Comparison of ENCODE assay signal across 2 cellular contexts in the genomic region with DNA sequence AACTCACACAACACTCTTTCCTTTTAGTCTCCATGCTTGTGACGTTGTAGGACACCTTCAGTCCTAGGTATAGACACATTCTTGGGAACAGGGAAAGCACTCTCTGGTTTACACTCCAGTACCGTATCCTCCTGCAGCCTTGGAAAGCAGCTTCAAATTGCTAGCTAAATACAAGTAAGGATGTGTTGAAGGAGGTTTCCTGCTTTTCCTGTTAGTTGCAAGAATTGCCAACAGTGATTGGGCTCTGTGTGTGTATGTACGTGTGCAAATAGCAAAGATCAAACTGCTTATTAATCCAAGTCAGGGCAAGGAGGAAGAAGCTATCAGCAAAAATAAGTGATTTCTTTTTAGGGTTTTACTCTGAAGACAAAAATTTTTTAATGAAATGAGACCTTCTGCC.
TF ChIP-seq lines count a peak whose summit lies in the region.

No MANE protein-coding gene starts in this region.

TF ChIP-seq in GM23338, 12 proteins besides CTCF, POLR2A, EP300 and RAD21 (continued from another document):
- TF ChIP-seq, protein P1, sequence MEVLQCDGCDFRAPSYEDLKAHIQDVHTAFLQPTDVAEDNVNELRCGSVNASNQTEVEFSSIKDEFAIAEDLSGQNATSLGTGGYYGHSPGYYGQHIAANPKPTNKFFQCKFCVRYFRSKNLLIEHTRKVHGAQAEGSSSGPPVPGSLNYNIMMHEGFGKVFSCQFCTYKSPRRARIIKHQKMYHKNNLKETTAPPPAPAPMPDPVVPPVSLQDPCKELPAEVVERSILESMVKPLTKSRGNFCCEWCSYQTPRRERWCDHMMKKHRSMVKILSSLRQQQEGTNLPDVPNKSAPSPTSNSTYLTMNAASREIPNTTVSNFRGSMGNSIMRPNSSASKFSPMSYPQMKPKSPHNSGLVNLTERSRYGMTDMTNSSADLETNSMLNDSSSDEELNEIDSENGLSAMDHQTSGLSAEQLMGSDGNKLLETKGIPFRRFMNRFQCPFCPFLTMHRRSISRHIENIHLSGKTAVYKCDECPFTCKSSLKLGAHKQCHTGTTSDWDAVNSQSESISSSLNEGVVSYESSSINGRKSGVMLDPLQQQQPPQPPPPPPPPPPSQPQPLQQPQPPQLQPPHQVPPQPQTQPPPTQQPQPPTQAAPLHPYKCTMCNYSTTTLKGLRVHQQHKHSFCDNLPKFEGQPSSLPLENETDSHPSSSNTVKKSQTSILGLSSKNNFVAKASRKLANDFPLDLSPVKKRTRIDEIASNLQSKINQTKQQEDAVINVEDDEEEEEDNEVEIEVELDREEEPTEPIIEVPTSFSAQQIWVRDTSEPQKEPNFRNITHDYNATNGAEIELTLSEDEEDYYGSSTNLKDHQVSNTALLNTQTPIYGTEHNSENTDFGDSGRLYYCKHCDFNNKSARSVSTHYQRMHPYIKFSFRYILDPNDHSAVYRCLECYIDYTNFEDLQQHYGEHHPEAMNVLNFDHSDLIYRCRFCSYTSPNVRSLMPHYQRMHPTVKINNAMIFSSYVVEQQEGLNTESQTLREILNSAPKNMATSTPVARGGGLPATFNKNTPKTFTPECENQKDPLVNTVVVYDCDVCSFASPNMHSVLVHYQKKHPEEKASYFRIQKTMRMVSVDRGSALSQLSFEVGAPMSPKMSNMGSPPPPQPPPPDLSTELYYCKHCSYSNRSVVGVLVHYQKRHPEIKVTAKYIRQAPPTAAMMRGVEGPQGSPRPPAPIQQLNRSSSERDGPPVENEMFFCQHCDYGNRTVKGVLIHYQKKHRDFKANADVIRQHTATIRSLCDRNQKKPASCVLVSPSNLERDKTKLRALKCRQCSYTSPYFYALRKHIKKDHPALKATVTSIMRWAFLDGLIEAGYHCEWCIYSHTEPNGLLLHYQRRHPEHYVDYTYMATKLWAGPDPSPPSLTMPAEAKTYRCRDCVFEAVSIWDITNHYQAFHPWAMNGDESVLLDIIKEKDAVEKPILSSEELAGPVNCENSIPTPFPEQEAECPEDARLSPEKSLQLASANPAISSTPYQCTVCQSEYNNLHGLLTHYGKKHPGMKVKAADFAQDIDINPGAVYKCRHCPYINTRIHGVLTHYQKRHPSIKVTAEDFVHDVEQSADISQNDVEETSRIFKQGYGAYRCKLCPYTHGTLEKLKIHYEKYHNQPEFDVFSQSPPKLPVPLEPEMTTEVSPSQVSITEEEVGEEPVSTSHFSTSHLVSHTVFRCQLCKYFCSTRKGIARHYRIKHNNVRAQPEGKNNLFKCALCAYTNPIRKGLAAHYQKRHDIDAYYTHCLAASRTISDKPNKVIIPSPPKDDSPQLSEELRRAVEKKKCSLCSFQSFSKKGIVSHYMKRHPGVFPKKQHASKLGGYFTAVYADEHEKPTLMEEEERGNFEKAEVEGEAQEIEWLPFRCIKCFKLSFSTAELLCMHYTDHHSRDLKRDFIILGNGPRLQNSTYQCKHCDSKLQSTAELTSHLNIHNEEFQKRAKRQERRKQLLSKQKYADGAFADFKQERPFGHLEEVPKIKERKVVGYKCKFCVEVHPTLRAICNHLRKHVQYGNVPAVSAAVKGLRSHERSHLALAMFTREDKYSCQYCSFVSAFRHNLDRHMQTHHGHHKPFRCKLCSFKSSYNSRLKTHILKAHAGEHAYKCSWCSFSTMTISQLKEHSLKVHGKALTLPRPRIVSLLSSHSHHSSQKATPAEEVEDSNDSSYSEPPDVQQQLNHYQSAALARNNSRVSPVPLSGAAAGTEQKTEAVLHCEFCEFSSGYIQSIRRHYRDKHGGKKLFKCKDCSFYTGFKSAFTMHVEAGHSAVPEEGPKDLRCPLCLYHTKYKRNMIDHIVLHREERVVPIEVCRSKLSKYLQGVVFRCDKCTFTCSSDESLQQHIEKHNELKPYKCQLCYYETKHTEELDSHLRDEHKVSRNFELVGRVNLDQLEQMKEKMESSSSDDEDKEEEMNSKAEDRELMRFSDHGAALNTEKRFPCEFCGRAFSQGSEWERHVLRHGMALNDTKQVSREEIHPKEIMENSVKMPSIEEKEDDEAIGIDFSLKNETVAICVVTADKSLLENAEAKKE (CRISPR knock-in tag; IDR thresholded peaks at IDR 0.05), result no peak
- TF ChIP-seq JUNB (IDR thresholded peaks at IDR 0.05; ENCODE audit: unreplicated experiment) (no peak), CREB1 (CRISPR knock-in tag; IDR thresholded peaks at IDR 0.05; ENCODE audit: low read depth) (no peak), STAT1 (IDR thresholded peaks at IDR 0.05; ENCODE audit: unreplicated experiment) (no peak), NANOG (IDR thresholded peaks at IDR 0.05; ENCODE audit: borderline replicate concordance) (no peak), POLR2AphosphoS5 (IDR thresholded peaks at IDR 0.05; ENCODE audit: low read depth) (no peak)
- TF ChIP-seq, protein P2, sequence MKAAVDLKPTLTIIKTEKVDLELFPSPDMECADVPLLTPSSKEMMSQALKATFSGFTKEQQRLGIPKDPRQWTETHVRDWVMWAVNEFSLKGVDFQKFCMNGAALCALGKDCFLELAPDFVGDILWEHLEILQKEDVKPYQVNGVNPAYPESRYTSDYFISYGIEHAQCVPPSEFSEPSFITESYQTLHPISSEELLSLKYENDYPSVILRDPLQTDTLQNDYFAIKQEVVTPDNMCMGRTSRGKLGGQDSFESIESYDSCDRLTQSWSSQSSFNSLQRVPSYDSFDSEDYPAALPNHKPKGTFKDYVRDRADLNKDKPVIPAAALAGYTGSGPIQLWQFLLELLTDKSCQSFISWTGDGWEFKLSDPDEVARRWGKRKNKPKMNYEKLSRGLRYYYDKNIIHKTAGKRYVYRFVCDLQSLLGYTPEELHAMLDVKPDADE (IDR thresholded peaks at IDR 0.05), result no peak
- TF ChIP-seq, protein P3, sequence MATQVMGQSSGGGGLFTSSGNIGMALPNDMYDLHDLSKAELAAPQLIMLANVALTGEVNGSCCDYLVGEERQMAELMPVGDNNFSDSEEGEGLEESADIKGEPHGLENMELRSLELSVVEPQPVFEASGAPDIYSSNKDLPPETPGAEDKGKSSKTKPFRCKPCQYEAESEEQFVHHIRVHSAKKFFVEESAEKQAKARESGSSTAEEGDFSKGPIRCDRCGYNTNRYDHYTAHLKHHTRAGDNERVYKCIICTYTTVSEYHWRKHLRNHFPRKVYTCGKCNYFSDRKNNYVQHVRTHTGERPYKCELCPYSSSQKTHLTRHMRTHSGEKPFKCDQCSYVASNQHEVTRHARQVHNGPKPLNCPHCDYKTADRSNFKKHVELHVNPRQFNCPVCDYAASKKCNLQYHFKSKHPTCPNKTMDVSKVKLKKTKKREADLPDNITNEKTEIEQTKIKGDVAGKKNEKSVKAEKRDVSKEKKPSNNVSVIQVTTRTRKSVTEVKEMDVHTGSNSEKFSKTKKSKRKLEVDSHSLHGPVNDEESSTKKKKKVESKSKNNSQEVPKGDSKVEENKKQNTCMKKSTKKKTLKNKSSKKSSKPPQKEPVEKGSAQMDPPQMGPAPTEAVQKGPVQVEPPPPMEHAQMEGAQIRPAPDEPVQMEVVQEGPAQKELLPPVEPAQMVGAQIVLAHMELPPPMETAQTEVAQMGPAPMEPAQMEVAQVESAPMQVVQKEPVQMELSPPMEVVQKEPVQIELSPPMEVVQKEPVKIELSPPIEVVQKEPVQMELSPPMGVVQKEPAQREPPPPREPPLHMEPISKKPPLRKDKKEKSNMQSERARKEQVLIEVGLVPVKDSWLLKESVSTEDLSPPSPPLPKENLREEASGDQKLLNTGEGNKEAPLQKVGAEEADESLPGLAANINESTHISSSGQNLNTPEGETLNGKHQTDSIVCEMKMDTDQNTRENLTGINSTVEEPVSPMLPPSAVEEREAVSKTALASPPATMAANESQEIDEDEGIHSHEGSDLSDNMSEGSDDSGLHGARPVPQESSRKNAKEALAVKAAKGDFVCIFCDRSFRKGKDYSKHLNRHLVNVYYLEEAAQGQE (IDR thresholded peaks at IDR 0.05; ENCODE audit: unreplicated experiment), result no peak

TF ChIP-seq in WTC11, 78 proteins besides CTCF, POLR2A, EP300 and RAD21 (continued from another document):
- TF ChIP-seq, protein P4, sequence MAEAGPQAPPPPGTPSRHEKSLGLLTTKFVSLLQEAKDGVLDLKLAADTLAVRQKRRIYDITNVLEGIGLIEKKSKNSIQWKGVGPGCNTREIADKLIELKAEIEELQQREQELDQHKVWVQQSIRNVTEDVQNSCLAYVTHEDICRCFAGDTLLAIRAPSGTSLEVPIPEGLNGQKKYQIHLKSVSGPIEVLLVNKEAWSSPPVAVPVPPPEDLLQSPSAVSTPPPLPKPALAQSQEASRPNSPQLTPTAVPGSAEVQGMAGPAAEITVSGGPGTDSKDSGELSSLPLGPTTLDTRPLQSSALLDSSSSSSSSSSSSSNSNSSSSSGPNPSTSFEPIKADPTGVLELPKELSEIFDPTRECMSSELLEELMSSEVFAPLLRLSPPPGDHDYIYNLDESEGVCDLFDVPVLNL (CRISPR knock-in tag; IDR thresholded peaks at IDR 0.05; ENCODE audit: borderline replicate concordance, low read depth), result no peak
- TF ChIP-seq, protein P5, sequence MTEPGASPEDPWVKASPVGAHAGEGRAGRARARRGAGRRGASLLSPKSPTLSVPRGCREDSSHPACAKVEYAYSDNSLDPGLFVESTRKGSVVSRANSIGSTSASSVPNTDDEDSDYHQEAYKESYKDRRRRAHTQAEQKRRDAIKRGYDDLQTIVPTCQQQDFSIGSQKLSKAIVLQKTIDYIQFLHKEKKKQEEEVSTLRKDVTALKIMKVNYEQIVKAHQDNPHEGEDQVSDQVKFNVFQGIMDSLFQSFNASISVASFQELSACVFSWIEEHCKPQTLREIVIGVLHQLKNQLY (CRISPR knock-in tag; IDR thresholded peaks at IDR 0.05), result no peak
